Comparison of ENCODE assay signal across 11 cellular contexts in the genomic region with DNA sequence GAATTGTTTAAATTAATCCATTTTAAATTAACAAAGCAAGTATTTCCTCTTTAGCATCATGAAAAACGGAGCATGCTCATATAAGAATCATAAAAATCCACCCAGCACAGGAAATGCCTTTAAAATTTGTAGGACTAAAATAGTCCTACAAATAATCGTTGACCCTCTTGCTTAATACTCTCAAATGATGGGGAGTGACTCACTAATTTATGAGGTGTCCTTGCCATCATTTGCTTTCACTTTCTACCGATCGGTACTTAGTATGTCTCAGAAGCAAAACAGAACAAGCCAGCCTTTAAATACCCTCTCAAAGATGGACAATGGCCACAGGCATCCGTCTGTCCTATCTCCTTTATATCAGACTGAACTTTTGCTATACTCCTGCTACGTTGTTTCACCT.
DNase-seq lines count a peak whose midpoint lies in the region; ATAC-seq and FAIRE-seq lines count a peak whose summit lies in the region.
"Had no signal": no experiment of that assay in that cellular context is flagged by ENCODE, and none has a peak within 500 bp of the region (broad histone marks: within the 10 kb centered on the region; RNA-seq: fewer than 3 reads in every experiment).

No MANE protein-coding gene starts in this region.

- H3K36me3 Mint-ChIP-seq in activated T-helper 17 cell treated with anti-CD3 and anti-CD28 coated beads, Interleukin-2, amount 50 U/mL, for 72 hours (ENCODE audit: low read depth): peaks cover 4% of the 10 kb centered on the region

- no peaks in the 10 kb centered on the region for H3K36me3 ChIP-seq in SJCRH30
- H3K36me3 ChIP-seq: SJSA1 had no signal

- H3K27me3 Mint-ChIP-seq in activated T-helper 17 cell treated with anti-CD3 and anti-CD28 coated beads, Interleukin-2, amount 50 U/mL, for 72 hours: no peaks in the 10 kb centered on the region

- peak overlapping the region; percentile 25 for H3K27ac Mint-ChIP-seq in activated T-helper 17 cell treated with anti-CD3 and anti-CD28 coated beads, Interleukin-2, amount 50 U/mL, for 72 hours

- DNase-seq in AG08396 (ENCODE audit: low spot score) (peak; percentile 39), HTR-8/SVneo (ENCODE audit: insufficient read length, low spot score) (peak; percentile 21), kidney tubule cell (ENCODE audit: low spot score) (peak; percentile 58), NCI-H2081 (lab: John Stamatoyannopoulos, UW) (no peak), SJCRH30 (no peak)
- no peak for DNase-seq in activated naive CD4-positive, alpha-beta T cell (lab: John Stamatoyannopoulos, UW)
- DNase-seq: left colon; stimulated activated CD4-positive, alpha-beta T cell treated with anti-CD3 and anti-CD28 coated beads, Interleukin-12 subunit alpha, Interleukin-12 subunit beta, amount 100 ng/mL, for 4 hours had no signal

- no peaks in the 10 kb centered on the region for H3K9me3 ChIP-seq in SJCRH30 (replicated peaks)
- H3K9me3 ChIP-seq: SJSA1 had no signal

- H3K4me1 Mint-ChIP-seq in activated T-helper 17 cell treated with anti-CD3 and anti-CD28 coated beads, Interleukin-2, amount 50 U/mL, for 72 hours: peaks cover 6% of the 10 kb centered on the region

- peaks cover 2% of the 10 kb centered on the region for H3K4me1 ChIP-seq in SJCRH30
- H3K4me1 ChIP-seq: SJSA1 had no signal

- H3K4me3 ChIP-seq in SJCRH30: no peak overlapping the region
- H3K4me3 ChIP-seq: SJSA1 had no signal

- H3K4me3 Mint-ChIP-seq in activated T-helper 17 cell treated with anti-CD3 and anti-CD28 coated beads, Interleukin-2, amount 50 U/mL, for 72 hours: no peak overlapping the region

- no peak overlapping the region for H3K27ac ChIP-seq in SJCRH30
- H3K27ac ChIP-seq: SJSA1 had no signal

- no peak for FAIRE-seq in HTR-8/SVneo (lab: Jason Lieb, UNC)

- H3K27me3 ChIP-seq in SJCRH30: no peaks in the 10 kb centered on the region
- H3K27me3 ChIP-seq: SJSA1 had no signal

- no peak for ATAC-seq in activated T-helper 17 cell treated with anti-CD3 and anti-CD28 coated beads, Interleukin-2, amount 50 U/mL, for 72 hours (replicated peaks)
- ATAC-seq in HG03196 (IDR thresholded peaks at IDR 0.05; ENCODE audit: unreplicated experiment): no peak
- ATAC-seq: left colon had no signal

- no peaks in the 10 kb centered on the region for H3K9me3 Mint-ChIP-seq in activated T-helper 17 cell treated with anti-CD3 and anti-CD28 coated beads, Interleukin-2, amount 50 U/mL, for 72 hours

Comparison
In these comparisons a context has a peak if more than half of its experiments do, and no peak if none do; other contexts are left out.
1. DNase-seq: peak in AG08396 (single experiment), HTR-8/SVneo (single experiment) and kidney tubule cell (single experiment); none in NCI-H2081 (0 of 2), activated naive CD4-positive, alpha-beta T cell (0 of 4) and SJCRH30 (0 of 2).